ENCODE assay signal across 2 cellular contexts in the genomic region with DNA sequence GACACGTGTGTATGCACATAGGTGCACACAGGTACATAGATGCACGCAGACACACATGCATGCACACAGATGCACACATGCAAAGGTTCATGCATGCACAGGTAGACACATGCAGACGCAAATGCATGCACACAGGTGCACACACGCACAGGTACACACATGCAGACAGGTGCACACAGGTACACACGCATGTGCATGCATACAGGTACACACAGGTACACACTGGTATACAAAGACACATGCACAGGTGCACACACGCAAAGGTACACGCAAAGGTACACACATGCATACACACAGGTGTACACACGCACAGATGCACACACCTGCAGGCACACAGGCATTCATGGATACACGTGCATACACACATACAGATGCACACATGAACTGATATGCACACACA.
TF ChIP-seq lines count a peak whose summit lies in the region.

No MANE protein-coding gene starts in this region.

TF ChIP-seq in HEK293, 187 proteins besides CTCF, POLR2A, EP300 and RAD21:
- TF ChIP-seq ZNF776 (tag by site-specific recombination; IDR thresholded peaks at IDR 0.05; ENCODE audit: borderline replicate concordance) (no peak), ZNF473 (tag by site-specific recombination; IDR thresholded peaks at IDR 0.05) (no peak), ZNF701 (tag by site-specific recombination; IDR thresholded peaks at IDR 0.05) (no peak), ZEB2 (tag by site-specific recombination; IDR thresholded peaks at IDR 0.05) (peak; percentile 96), IKZF3 (tag by site-specific recombination; IDR thresholded peaks at IDR 0.05) (no peak), ZNF292 (tag by site-specific recombination; IDR thresholded peaks at IDR 0.05; ENCODE audit: borderline replicate concordance, low read depth) (no peak), SCRT1 (tag by site-specific recombination; IDR thresholded peaks at IDR 0.05; ENCODE audit: borderline replicate concordance) (peak; percentile 45; the same call in 1 of the 2 replicates), ZBTB17 (tag by site-specific recombination; IDR thresholded peaks at IDR 0.05) (no peak), ZNF433 (tag by site-specific recombination; IDR thresholded peaks at IDR 0.05; ENCODE audit: low read depth) (no peak), SCRT2 (tag by site-specific recombination; IDR thresholded peaks at IDR 0.05) (peak; percentile 65), ZNF24 (tag by site-specific recombination; IDR thresholded peaks at IDR 0.05) (no peak), ZNF830 (tag by site-specific recombination; IDR thresholded peaks at IDR 0.05; ENCODE audit: low read depth) (no peak), ZNF560 (tag by site-specific recombination; IDR thresholded peaks at IDR 0.05; ENCODE audit: borderline replicate concordance) (no peak), MZF1 (tag by site-specific recombination; IDR thresholded peaks at IDR 0.05; ENCODE audit: borderline replicate concordance) (no peak), ZNF138 (tag by site-specific recombination; IDR thresholded peaks at IDR 0.05; ENCODE audit: borderline replicate concordance) (no peak)
- TF ChIP-seq, protein P1, sequence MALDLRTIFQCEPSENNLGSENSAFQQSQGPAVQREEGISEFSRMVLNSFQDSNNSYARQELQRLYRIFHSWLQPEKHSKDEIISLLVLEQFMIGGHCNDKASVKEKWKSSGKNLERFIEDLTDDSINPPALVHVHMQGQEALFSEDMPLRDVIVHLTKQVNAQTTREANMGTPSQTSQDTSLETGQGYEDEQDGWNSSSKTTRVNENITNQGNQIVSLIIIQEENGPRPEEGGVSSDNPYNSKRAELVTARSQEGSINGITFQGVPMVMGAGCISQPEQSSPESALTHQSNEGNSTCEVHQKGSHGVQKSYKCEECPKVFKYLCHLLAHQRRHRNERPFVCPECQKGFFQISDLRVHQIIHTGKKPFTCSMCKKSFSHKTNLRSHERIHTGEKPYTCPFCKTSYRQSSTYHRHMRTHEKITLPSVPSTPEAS (tag by site-specific recombination; IDR thresholded peaks at IDR 0.05) = peak; percentile 44; the same call in 1 of the 2 replicates

TF ChIP-seq in GM12878, 131 proteins besides CTCF, POLR2A, EP300 and RAD21:
- TF ChIP-seq HDAC2 (IDR thresholded peaks at IDR 0.05) = no peak
